ENCODE assay signal across 8 cellular contexts in genomic region chr19:36915992-36916830, GRCh38. TPM values are rescaled to one million over a fixed set of nuclear protein-coding genes. Genes with fewer than 3 reads are reported as not detected.
A peak's percentile ranks its signal among the peaks of the same experiment; 100 is the strongest.
DNase-seq lines count a peak whose midpoint lies in the region; ATAC-seq and TF ChIP-seq lines count a peak whose summit lies in the region.

TSS of gene ZNF568 (plus strand) at chr19:36916332. CDS start at chr19:36922771, 6,439 bp downstream.
TSS of gene ZNF829 (minus strand) at chr19:36916291. CDS start at chr19:36915167, 1,124 bp downstream.

- H3K27me3 ChIP-seq in ovary (no peaks in the 10 kb centered on the region), thymus (ENCODE audit: control insufficient read depth, insufficient read depth) (no peaks in the 10 kb centered on the region)

- ATAC-seq in GM21529 (IDR thresholded peaks at IDR 0.05; ENCODE audit: unreplicated experiment) (peak; percentile 91), SK-N-SH treated with all-trans-retinoic acid at 6 μM for 48 hours (peak; percentile 97), Right ventricle myocardium superior (ENCODE audit: poor library complexity) (peak; percentile 99)
- peak; percentile 98 for ATAC-seq in activated naive CD8-positive, alpha-beta T cell treated with anti-CD3 and anti-CD28 coated beads, Interleukin-2, amount 50 U/mL, for 24 hours

- TF ChIP-seq POLR2A in ovary (IDR thresholded peaks at IDR 0.05) = no peak

- TF ChIP-seq EP300 in ovary (IDR thresholded peaks at IDR 0.05) = no peak

- intact Hi-C loops in Right ventricle myocardium superior (cut with DNase I) (no loop called here), ovary (cut with DNase I) (no loop called here)

- H3K27ac Mint-ChIP-seq in activated naive CD8-positive, alpha-beta T cell treated with anti-CD3 and anti-CD28 coated beads, Interleukin-2, amount 50 U/mL, for 24 hours = peak within 1 kb of the TSS; percentile 93

- H3K4me3 ChIP-seq in ovary (peak within 1 kb of the TSS; percentile 77), thymus (ENCODE audit: low read length) (peak within 1 kb of the TSS; percentile 74)

- peaks cover 84% of the 10 kb centered on the region for H3K36me3 Mint-ChIP-seq in activated naive CD8-positive, alpha-beta T cell treated with anti-CD3 and anti-CD28 coated beads, Interleukin-2, amount 50 U/mL, for 24 hours (ENCODE audit: low read depth)

- peaks cover 16% of the 10 kb centered on the region for H3K9me3 ChIP-seq in KOPT-K1 (ENCODE audit: insufficient read depth, low read length, poor library complexity, severe bottlenecking)
- H3K9me3 ChIP-seq in ovary = peaks cover 0 to 10% of the 10 kb centered on the region in 2 donors
- no peaks in the 10 kb centered on the region for H3K9me3 ChIP-seq in thymus (ENCODE audit: control insufficient read depth)

- TF ChIP-seq CTCF in ovary (IDR thresholded peaks at IDR 0.05) = peak; percentile 21 to 53 (median 39)

- H3K9me3 Mint-ChIP-seq in activated naive CD8-positive, alpha-beta T cell treated with anti-CD3 and anti-CD28 coated beads, Interleukin-2, amount 50 U/mL, for 24 hours = peaks cover 55% of the 10 kb centered on the region

- no peaks in the 10 kb centered on the region for H3K27me3 Mint-ChIP-seq in activated naive CD8-positive, alpha-beta T cell treated with anti-CD3 and anti-CD28 coated beads, Interleukin-2, amount 50 U/mL, for 24 hours

- H3K36me3 ChIP-seq in KOPT-K1 (ENCODE audit: insufficient read depth, low read length) (peaks cover 37% of the 10 kb centered on the region), ovary (no peaks in the 10 kb centered on the region), thymus (ENCODE audit: control insufficient read depth, insufficient read depth) (peaks cover 11% of the 10 kb centered on the region)

- H3K4me1 ChIP-seq in ovary (ENCODE audit: insufficient read depth) (peaks cover 5% of the 10 kb centered on the region), thymus (ENCODE audit: control insufficient read depth, insufficient read depth, low read length) (peaks cover 5% of the 10 kb centered on the region)

- H3K27ac ChIP-seq in KOPT-K1 (ENCODE audit: low read depth, low read length, poor library complexity, severe bottlenecking) = peak within 1 kb of the TSS; percentile 77
- peak within 1 kb of the TSS; percentile 67 to 94 for H3K27ac ChIP-seq in ovary
- peak within 1 kb of the TSS; percentile 99 for H3K27ac ChIP-seq in thymus (ENCODE audit: low read depth)

- peaks cover 26% of the 10 kb centered on the region for H3K4me1 Mint-ChIP-seq in activated naive CD8-positive, alpha-beta T cell treated with anti-CD3 and anti-CD28 coated beads, Interleukin-2, amount 50 U/mL, for 24 hours

- peak within 1 kb of the TSS; percentile 95 for H3K4me3 Mint-ChIP-seq in activated naive CD8-positive, alpha-beta T cell treated with anti-CD3 and anti-CD28 coated beads, Interleukin-2, amount 50 U/mL, for 24 hours

- DNase-seq in DMS114 treated with DMSO at 0.1 percent for 48 hours (lab: John Stamatoyannopoulos, UW; ENCODE audit: unreplicated experiment) (peak; percentile 85), Right ventricle myocardium superior (peak; percentile 94), ovary (peak; percentile 78 to 88 (median 83))
- DNase-seq in activated naive CD8-positive, alpha-beta T cell treated with anti-CD3 and anti-CD28 coated beads, Interleukin-2, amount 50 U/mL, for 24 hours = peak; percentile 90

- WGBS in ovary, 3 donors = 0% methylated on average over 45 to 57 of the region's 57 CpGs
- under 1% methylated on average over 57 of the region's 57 CpGs for WGBS in thymus

TF ChIP-seq in SK-N-SH treated with all-trans-retinoic acid at 6 μM for 48 hours, 23 proteins besides CTCF, POLR2A, EP300 and RAD21:
- TF ChIP-seq ARNTL (CRISPR knock-in tag; IDR thresholded peaks at IDR 0.05; ENCODE audit: borderline replicate concordance, low read depth) (no peak), TCF4 (CRISPR knock-in tag; IDR thresholded peaks at IDR 0.05; ENCODE audit: borderline replicate concordance) (peak; percentile 30; the same call in 1 of the 2 replicates)

RNA-seq across cellular contexts. Expression of gene ZNF568, which starts in this region (rescaled TPM):
- 7.2 TPM for total RNA-seq in Right ventricle myocardium superior
- total RNA-seq in ovary = 10 to 100 TPM; 11.1 to 25.3 (median 15.6) TPM
- polyA plus RNA-seq in ovary = 1 to 10 TPM; 9.5 to 9.8 TPM
- 6.4 TPM for polyA plus RNA-seq in thymus

RNA-seq across cellular contexts. Expression of gene ZNF829, which starts in this region (rescaled TPM):
- total RNA-seq in Right ventricle myocardium superior (1.8 TPM), ovary (1 to 10 TPM; 3.1 to 7.5 (median 6.3) TPM)
- polyA plus RNA-seq in ovary (1 to 10 TPM; 2.6 to 2.9 TPM), thymus (2.2 TPM)

Comparison
In these comparisons a context has a peak if more than half of its experiments do, and no peak if none do; other contexts are left out.
1. Peak in every context shown above with its lines: DNase-seq, ATAC-seq, H3K4me3 ChIP-seq and H3K27ac ChIP-seq.